In the genomic region with DNA sequence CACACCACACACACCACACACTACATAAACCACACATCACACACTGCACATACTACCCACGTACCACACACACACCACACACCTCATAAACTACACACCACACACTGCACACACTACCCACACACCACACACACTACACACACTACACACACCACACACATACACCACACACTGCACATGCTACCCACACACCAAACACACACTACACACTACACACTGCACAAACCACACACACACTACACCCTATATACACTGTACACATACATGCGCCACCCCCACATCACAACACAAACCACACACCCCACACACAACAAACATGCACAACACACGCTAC, we compare ENCODE assay signal across 27 cellular contexts. TPM values are rescaled to one million over a fixed set of nuclear protein-coding genes. Genes with fewer than 3 reads are reported as not detected.
"Had no signal": no experiment of that assay in that cellular context is flagged by ENCODE, and none has a peak within 500 bp of the region (broad histone marks: within the 10 kb centered on the region; RNA-seq: fewer than 3 reads in every experiment).

No MANE protein-coding gene starts in this region.

- H3K36me3 ChIP-seq: ascending aorta, Peyer's patch, SJCRH30 had no signal

- H3K27me3 ChIP-seq: ascending aorta, body of pancreas, Peyer's patch, SJCRH30 had no signal

- H3K4me3 ChIP-seq: ascending aorta, body of pancreas, Peyer's patch, SJCRH30 had no signal

- H3K4me1 Mint-ChIP-seq: activated naive CD8-positive, alpha-beta T cell treated with anti-CD3 and anti-CD28 coated beads, Interleukin-2, amount 50 U/mL, for 24 hours had no signal

- H3K9ac ChIP-seq: SK-N-SH had no signal

- H3K4me2 ChIP-seq: SK-N-SH had no signal

- H3K9me3 Mint-ChIP-seq: activated CD8-positive, alpha-beta T cell treated with anti-CD3 and anti-CD28 coated beads for 36 hours; activated naive CD4-positive, alpha-beta T cell treated with anti-CD3 and anti-CD28 coated beads, Interleukin-2, amount 50 U/mL, for 72 hours; activated naive CD8-positive, alpha-beta T cell treated with anti-CD3 and anti-CD28 coated beads, Interleukin-2, amount 50 U/mL, for 24 hours; T-helper 1 cell treated with Interleukin-12 subunit alpha and Interleukin-12 subunit beta and Interleukin-4 antibody, amounts not matched to agents 30 μg/mL and 1 μg/mL, for 36 hours had no signal

- H3K27ac ChIP-seq: ascending aorta, body of pancreas, Peyer's patch, RWPE1, SJCRH30 had no signal

- H3K4me1 ChIP-seq: ascending aorta, body of pancreas had no signal

- H3K4me3 Mint-ChIP-seq: activated CD8-positive, alpha-beta T cell treated with anti-CD3 and anti-CD28 coated beads for 36 hours; activated naive CD8-positive, alpha-beta T cell treated with anti-CD3 and anti-CD28 coated beads, Interleukin-2, amount 50 U/mL, for 24 hours; T-helper 1 cell treated with Interleukin-12 subunit alpha and Interleukin-12 subunit beta and Interleukin-4 antibody, amounts not matched to agents 30 μg/mL and 1 μg/mL, for 36 hours had no signal

- H3K27ac Mint-ChIP-seq: activated CD8-positive, alpha-beta T cell treated with anti-CD3 and anti-CD28 coated beads for 36 hours; activated naive CD4-positive, alpha-beta T cell treated with anti-CD3 and anti-CD28 coated beads, Interleukin-2, amount 50 U/mL, for 72 hours; activated naive CD8-positive, alpha-beta T cell treated with anti-CD3 and anti-CD28 coated beads, Interleukin-2, amount 50 U/mL, for 24 hours; T-helper 1 cell treated with Interleukin-12 subunit alpha and Interleukin-12 subunit beta and Interleukin-4 antibody, amounts not matched to agents 30 μg/mL and 1 μg/mL, for 36 hours had no signal

- H3K9me2 ChIP-seq: SK-N-SH had no signal

- H3K27me3 Mint-ChIP-seq: activated CD8-positive, alpha-beta T cell treated with anti-CD3 and anti-CD28 coated beads for 36 hours; activated naive CD8-positive, alpha-beta T cell treated with anti-CD3 and anti-CD28 coated beads, Interleukin-2, amount 50 U/mL, for 24 hours had no signal

- H3K36me3 Mint-ChIP-seq: activated naive CD4-positive, alpha-beta T cell treated with anti-CD3 and anti-CD28 coated beads, Interleukin-2, amount 50 U/mL, for 72 hours had no signal

- ATAC-seq: activated CD4-positive, CD25-positive, alpha-beta regulatory T cell treated with anti-CD3 and anti-CD28 coated beads, Interleukin-2, amount 50 U/mL, for 24 hours; body of pancreas had no signal

- DNase-seq: activated CD4-positive, alpha-beta T cell treated with anti-CD3 and anti-CD28 coated beads for 4 hours; activated CD8-positive, alpha-beta memory T cell treated with anti-CD3 and anti-CD28 coated beads, Interleukin-2, amount 50 U/mL, for 4 hours; activated CD8-positive, alpha-beta T cell treated with anti-CD3 and anti-CD28 coated beads for 36 hours; activated naive CD4-positive, alpha-beta T cell treated with Interleukin-2 at 50 U/mL for 16 hours; activated naive CD8-positive, alpha-beta T cell treated with anti-CD3 and anti-CD28 coated beads, Interleukin-2, amount 50 U/mL, for 24 hours; amniotic stem cell; body of pancreas; central memory CD4-positive, alpha-beta T cell; MM.1S; NCI-H1105; NCI-H1436; NCI-H187; NCI-H2081; NCI-H510A treated with DMSO at 0.1 percent for 48 hours; NCI-H69; NK-92 treated with Interleukin-12 subunit alpha and Interleukin-12 subunit beta, amount 100 ng/mL, for 24 hours; Peyer's patch; Right ventricle myocardium superior; SJCRH30; SK-N-SH; SW 1271 had no signal

- H3K9me3 ChIP-seq: ascending aorta, body of pancreas, Peyer's patch, SJCRH30, SK-N-SH had no signal

RNA-seq across cellular contexts. Expression of a gene that starts 5.5 kb away (rescaled TPM):
- total RNA-seq: ascending aorta, bronchial epithelial cell, Right ventricle myocardium superior had no signal
- polyA plus RNA-seq: SK-N-SH had no signal

RNA-seq across cellular contexts. Expression of a gene that starts 15.2 kb away (rescaled TPM):
- total RNA-seq: ascending aorta, body of pancreas, bronchial epithelial cell, Peyer's patch, Right ventricle myocardium superior had no signal
- polyA plus RNA-seq: SK-N-SH had no signal
